Comparison of ENCODE assay signal across 21 cellular contexts in genomic region chr17:75373290-75373689, GRCh38. TPM values are rescaled to one million over a fixed set of nuclear protein-coding genes. Genes with fewer than 3 reads are reported as not detected.
DNase-seq lines count a peak whose midpoint lies in the region; ATAC-seq and TF ChIP-seq lines count a peak whose summit lies in the region.
"Had no signal": no experiment of that assay in that cellular context is flagged by ENCODE, and none has a peak within 500 bp of the region (broad histone marks: within the 10 kb centered on the region; RNA-seq: fewer than 3 reads in every experiment).

No MANE protein-coding gene starts in this region.

- peak overlapping the region; percentile 28 for H3K27ac ChIP-seq in OCI-LY1 (ENCODE audit: low read depth, low read length, poor library complexity, severe bottlenecking)
- peak overlapping the region; percentile 1 for H3K27ac ChIP-seq in left ventricle myocardium inferior (replicated peaks)
- H3K27ac ChIP-seq: A549, BLaER1, KMS-11, SK-N-MC had no signal

- H3K4me3 ChIP-seq in OCI-LY1 (ENCODE audit: low read depth, low read length, poor library complexity, severe bottlenecking) (no peak overlapping the region), left ventricle myocardium inferior (no peak overlapping the region)
- H3K4me3 ChIP-seq: A549, BLaER1, SK-N-MC had no signal

- TF ChIP-seq CTCF in OCI-LY1 (IDR thresholded peaks at IDR 0.05; ENCODE audit: low read length) (no peak), left ventricle myocardium inferior (IDR thresholded peaks at IDR 0.05; ENCODE audit: borderline replicate concordance) (no peak)

- no peak overlapping the region for H3K4me2 ChIP-seq in OCI-LY1 (ENCODE audit: low read length)
- H3K4me2 ChIP-seq: A549, BLaER1, KMS-11 had no signal

- H3K27me3 ChIP-seq in OCI-LY1 (ENCODE audit: insufficient read depth, low read length) (no peaks in the 10 kb centered on the region), left ventricle myocardium inferior (ENCODE audit: low read depth) (no peaks in the 10 kb centered on the region)
- H3K27me3 ChIP-seq: BLaER1 had no signal

- H3K9ac ChIP-seq in OCI-LY1 (ENCODE audit: low read length): no peak overlapping the region
- H3K9ac ChIP-seq: BLaER1, KMS-11 had no signal

- H3K9me3 ChIP-seq in OCI-LY1 (ENCODE audit: low read length) (no peaks in the 10 kb centered on the region), left ventricle myocardium inferior (replicated peaks) (no peaks in the 10 kb centered on the region)
- H3K9me3 ChIP-seq: A549, BLaER1 had no signal

- no peak overlapping the region for H2AFZ ChIP-seq in OCI-LY1 (ENCODE audit: low read length)

- DNase-seq in Right ventricle myocardium superior: no peak
- DNase-seq in cardiac septum (ENCODE audit: low spot score): no peak
- no peak for DNase-seq in left ventricle myocardium inferior
- no peak for DNase-seq in stimulated activated naive CD4-positive, alpha-beta T cell treated with Interleukin-2 at 50 U/mL for 16 hours (lab: John Stamatoyannopoulos, UW)
- no peak for DNase-seq in occipital lobe (lab: John Stamatoyannopoulos, UW)
- DNase-seq: COR-L47, DMS 273 treated with DMSO at 0.1 percent for 48 hours, H7, HFFc6, MV-4-11, NCI-H187, NCI-H226, NCI-H524, SHP77 had no signal

- peaks cover 8% of the 10 kb centered on the region; the same call in 1 of the 2 replicates for H4K20me1 ChIP-seq in OCI-LY1 (ENCODE audit: insufficient read depth, low read length)

- H3K36me3 ChIP-seq in OCI-LY1 (ENCODE audit: insufficient read depth, low read length) (peaks cover 54% of the 10 kb centered on the region), left ventricle myocardium inferior (no peaks in the 10 kb centered on the region)

- H3K4me1 ChIP-seq in OCI-LY1 (ENCODE audit: insufficient read depth, low read length, severe bottlenecking): peaks cover 60% of the 10 kb centered on the region
- H3K4me1 ChIP-seq in left ventricle myocardium inferior: peaks cover 55% of the 10 kb centered on the region

- peaks cover 5% of the 10 kb centered on the region for H3F3A ChIP-seq in OCI-LY1 (ENCODE audit: insufficient read depth, low read length)

- peak; percentile 82 for ATAC-seq in Right ventricle myocardium superior (ENCODE audit: poor library complexity)
- no peak for ATAC-seq in HG02852 (IDR thresholded peaks at IDR 0.05; ENCODE audit: unreplicated experiment)
- ATAC-seq: A549, HepG2 had no signal

- peaks cover 91% of the 10 kb centered on the region for H3K79me2 ChIP-seq in OCI-LY1 (ENCODE audit: insufficient read depth, low read length)

- intact Hi-C loops in Right ventricle myocardium superior (cut with DNase I): no loop called here
- intact Hi-C loops in cardiac septum (cut with DNase I): no loop called here
- intact Hi-C loops in left ventricle myocardium inferior (cut with micrococcal nuclease): no loop called here

- H3K9me2 ChIP-seq in OCI-LY1 (ENCODE audit: low read depth, low read length): no peaks in the 10 kb centered on the region

RNA-seq across cellular contexts. Expression of gene GRB2, which starts 32.2 kb away (rescaled TPM):
- 53.1 TPM for total RNA-seq in Right ventricle myocardium superior
- total RNA-seq in cardiac septum: 57.1 TPM
- total RNA-seq in left ventricle myocardium inferior: 42.2 TPM
- total RNA-seq in occipital lobe: 125 TPM
